In genomic region chr4:105765690-105766407, GRCh38 we compare ENCODE assay signal across 8 cellular contexts. TPM values are rescaled to one million over a fixed set of nuclear protein-coding genes. Genes with fewer than 3 reads are reported as not detected.
DNase-seq lines count a peak whose midpoint lies in the region; ATAC-seq and TF ChIP-seq lines count a peak whose summit lies in the region.
"Had no signal": no experiment of that assay in that cellular context is flagged by ENCODE, and none has a peak within 500 bp of the region (broad histone marks: within the 10 kb centered on the region; RNA-seq: fewer than 3 reads in every experiment).

No MANE protein-coding gene starts in this region.

- H4K91ac ChIP-seq in H9 (ENCODE audit: insufficient read length, low read depth, low read length), result no peak overlapping the region

- H3K4me1 ChIP-seq in H9 (ENCODE audit: insufficient read depth, low read length), result no peaks in the 10 kb centered on the region
- H3K4me1 ChIP-seq: neural progenitor cell had no signal

- TF ChIP-seq CTCF in H9 (conservative IDR thresholded peaks at IDR 0.05), result no peak
- TF ChIP-seq CTCF in RWPE1 (conservative IDR thresholded peaks at IDR 0.05; ENCODE audit: low read depth), result no peak
- no peak for TF ChIP-seq CTCF in fibroblast of mammary gland (conservative IDR thresholded peaks at IDR 0.05; ENCODE audit: control insufficient read depth, insufficient read depth, low read depth, low read length)

- no peak overlapping the region for H2BK15ac ChIP-seq in H9 (ENCODE audit: low read depth, low read length)

- H2BK120ac ChIP-seq in H9 (ENCODE audit: low read depth, low read length, poor library complexity, severe bottlenecking), result no peak overlapping the region

- H3K27me3 ChIP-seq in H9 (ENCODE audit: insufficient read depth, low read length), result no peaks in the 10 kb centered on the region
- H3K27me3 ChIP-seq: neural progenitor cell had no signal

- no CpG with 5 or more reads among the region's 6 CpGs for WGBS in H9 (ENCODE audit: extremely low coverage, insufficient read length, low lambda C conversion rate)

- peaks cover 6 to 11% of the 10 kb centered on the region in 2 experiments for H3K9me3 Mint-ChIP-seq in H9

- DNase-seq in H9 (peak; percentile 39), RWPE1 (ENCODE audit: low spot score) (peak; percentile 60), fibroblast of mammary gland (ENCODE audit: low read depth) (peak; percentile 89), skeletal muscle cell (ENCODE audit: low read depth) (peak; percentile 81), AML-193 (lab: John Stamatoyannopoulos, UW) (no peak), NCI-H1694 treated with DMSO at 0.1 percent for 48 hours (lab: John Stamatoyannopoulos, UW) (no peak)

- H3K36me3 Mint-ChIP-seq in H9 (ENCODE audit: insufficient read depth in 1 of 3, low read depth in 3 of 3), result peaks cover 10 to 16% (median 11%) of the 10 kb centered on the region in 3 experiments

- H2BK12ac ChIP-seq in H9 (ENCODE audit: insufficient read length, low read depth, low read length), result no peak overlapping the region

- H2AK5ac ChIP-seq in H9 (ENCODE audit: insufficient read length, low read length), result no peak overlapping the region

- no peak overlapping the region for H3K4me3 Mint-ChIP-seq in H9
- H3K4me3 Mint-ChIP-seq: neural progenitor cell had no signal

- no peak overlapping the region for H2AFZ ChIP-seq in H9 (ENCODE audit: low read length)
- H2AFZ ChIP-seq: neural progenitor cell had no signal

- H3K4me2 ChIP-seq in H9 (ENCODE audit: insufficient read depth, insufficient read length, low read length), result no peak overlapping the region
- H3K4me2 ChIP-seq: neural progenitor cell had no signal

- no peak overlapping the region for H3K27ac ChIP-seq in H9 (ENCODE audit: insufficient read length, low read depth, low read length)
- H3K27ac ChIP-seq in RWPE1, result no peak overlapping the region
- H3K27ac ChIP-seq: neural progenitor cell had no signal

- POLR2A ChIA-PET in RWPE1 (lab: Yijun Ruan, JAX; ENCODE audit: low non-redundant PET), result no interaction called here

- no peak overlapping the region for H3K18ac ChIP-seq in H9 (ENCODE audit: insufficient read length, low read depth, low read length)

- H3K4me1 Mint-ChIP-seq in H9, result peaks cover 12 to 14% of the 10 kb centered on the region in 2 experiments
- H3K4me1 Mint-ChIP-seq: neural progenitor cell had no signal

- no peak overlapping the region for H3K56ac ChIP-seq in H9 (ENCODE audit: insufficient read length, low read depth, low read length)

- ATAC-seq in HG02870 (IDR thresholded peaks at IDR 0.05; ENCODE audit: unreplicated experiment), result no peak

- no peaks in the 10 kb centered on the region for H4K20me1 ChIP-seq in H9 (ENCODE audit: control insufficient read depth, insufficient read depth, insufficient read length)

- no peak overlapping the region for H3K14ac ChIP-seq in H9 (ENCODE audit: insufficient read depth, low read length)

- no peak overlapping the region for H3T11ph ChIP-seq in H9 (ENCODE audit: low read length)

- H3K4ac ChIP-seq in H9 (ENCODE audit: low read depth, low read length), result no peak overlapping the region

- H3K23ac ChIP-seq in H9 (ENCODE audit: insufficient read length, low read depth, low read length), result no peak overlapping the region

- H3K27ac Mint-ChIP-seq in H9, result peak overlapping the region; percentile 48 to 78 (median 67); a peak in 4 of 7 replicates
- H3K27ac Mint-ChIP-seq: neural progenitor cell had no signal

- no peak overlapping the region for H3K9ac ChIP-seq in H9 (ENCODE audit: extremely low read depth, insufficient read length, low read length)
- H3K9ac ChIP-seq: neural progenitor cell had no signal

- no peaks in the 10 kb centered on the region for H3K79me2 ChIP-seq in H9 (ENCODE audit: insufficient read depth, low read length)

- H3K79me1 ChIP-seq in H9 (ENCODE audit: insufficient read depth, low read depth, low read length, poor library complexity, severe bottlenecking), result no peaks in the 10 kb centered on the region

- H2BK5ac ChIP-seq in H9 (ENCODE audit: insufficient read length, low read length), result no peak overlapping the region

- no peaks in the 10 kb centered on the region for H3K23me2 ChIP-seq in H9 (ENCODE audit: insufficient read length, low read depth, low read length, poor library complexity, severe bottlenecking)

- no peak overlapping the region for H4K5ac ChIP-seq in H9 (ENCODE audit: insufficient read length, low read depth, low read length)

- H2BK20ac ChIP-seq in H9 (ENCODE audit: low read depth, low read length, poor library complexity, severe bottlenecking), result no peak overlapping the region

- no peaks in the 10 kb centered on the region for H3K27me3 Mint-ChIP-seq in H9 (ENCODE audit: low read depth)

- H3K4me3 ChIP-seq in fibroblast of mammary gland (ENCODE audit: control insufficient read depth, low read depth, low read length) (no peak overlapping the region), skeletal muscle cell (ENCODE audit: low read depth, low read length) (no peak overlapping the region)
- H3K4me3 ChIP-seq: neural progenitor cell had no signal

- H3K9me3 ChIP-seq in H9 (ENCODE audit: control insufficient read depth, low read depth, low read length), result no peaks in the 10 kb centered on the region

- CTCF ChIA-PET in RWPE1 (lab: Yijun Ruan, JAX), result no interaction called here

- no peak overlapping the region for H4K8ac ChIP-seq in H9 (replicated peaks; ENCODE audit: insufficient read length, low read depth, low read length)

RNA-seq across cellular contexts. Expression of gene GSTCD, which starts 57.3 kb away (rescaled TPM):
- total RNA-seq in H9 (2021), result 16.2 and 17.9 TPM in 2 replicates

RNA-seq across cellular contexts. Expression of gene INTS12, which starts 57.4 kb away (rescaled TPM):
- total RNA-seq in H9 (2021), result 14.5 and 15.6 TPM in 2 replicates

Comparison
In these comparisons a context has a peak if more than half of its experiments do, and no peak if none do; other contexts are left out.
1. DNase-seq: peak in H9 (single experiment), RWPE1 (single experiment), fibroblast of mammary gland (single experiment) and skeletal muscle cell (single experiment); none in AML-193 (0 of 2) and NCI-H1694 treated with DMSO at 0.1 percent for 48 hours (single experiment).